In the genomic region with DNA sequence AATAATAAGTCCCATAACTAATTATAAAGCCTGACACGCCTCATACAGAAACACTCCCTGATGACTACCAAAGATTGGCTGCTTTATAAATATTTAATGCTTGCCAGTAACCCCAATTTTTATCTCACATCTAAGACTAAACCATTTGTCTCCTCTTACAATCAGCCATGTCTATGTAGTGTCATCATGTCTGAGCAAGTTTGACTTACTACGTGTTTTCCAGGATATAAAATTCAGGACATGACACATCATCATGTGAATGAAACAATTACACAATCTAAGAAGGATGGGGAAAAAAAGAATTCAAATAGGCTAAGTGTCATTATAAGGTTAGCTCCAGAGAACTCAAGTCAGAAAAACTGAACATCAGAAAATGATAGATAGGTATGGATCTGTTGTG, we compare ENCODE assay signal across 17 cellular contexts.
DNase-seq lines count a peak whose midpoint lies in the region; ATAC-seq and TF ChIP-seq lines count a peak whose summit lies in the region.
"Had no signal": no experiment of that assay in that cellular context is flagged by ENCODE, and none has a peak within 500 bp of the region (broad histone marks: within the 10 kb centered on the region; RNA-seq: fewer than 3 reads in every experiment).

No MANE protein-coding gene starts in this region.

- intact Hi-C loops in Right ventricle myocardium superior (cut with DNase I): no loop called here

- no peak for TF ChIP-seq CTCF in cardiac fibroblast (IDR thresholded peaks at IDR 0.05; ENCODE audit: low read depth, low read length)

- H3K4me3 ChIP-seq in cardiac fibroblast (replicated peaks in 1 of 2; ENCODE audit: low read depth in 2 of 2, low read length in 2 of 2): no peak overlapping the region
- H3K4me3 ChIP-seq: skin epidermis, tibial nerve had no signal

- DNase-seq in SIG-M5 treated with dmso at 0.1 percent for 504 hours (lab: John Stamatoyannopoulos, UW; ENCODE audit: unreplicated experiment): peak; percentile 57
- DNase-seq in SIG-M5 (lab: John Stamatoyannopoulos, UW): no peak
- DNase-seq in cardiac fibroblast (ENCODE audit: low read depth in 2 of 2): peak; percentile 88 to 93
- DNase-seq in Right ventricle myocardium superior: no peak
- peak; percentile 80 for DNase-seq in stromal cell of bone marrow (ENCODE audit: low read depth)
- DNase-seq: 8988T, amygdala, endodermal cell, kidney glomerular epithelial cell, NCI-H526 treated with DMSO at 0.1 percent for 48 hours, SHP77 treated with DMSO at 0.1 percent for 48 hours had no signal

- ATAC-seq in Right ventricle myocardium superior (ENCODE audit: poor library complexity) (peak; percentile 65), GM21529 (IDR thresholded peaks at IDR 0.05; ENCODE audit: unreplicated experiment) (no peak), HG03342 (IDR thresholded peaks at IDR 0.05; ENCODE audit: unreplicated experiment) (no peak), GM19035 (IDR thresholded peaks at IDR 0.05; ENCODE audit: unreplicated experiment) (no peak)
- ATAC-seq: natural killer cell treated with Interleukin-12 subunit alpha and Interleukin-12 subunit beta and Interleukin-15 and Interleukin-18, amount 100 ng/mL, for 72 hours had no signal

Comparison
In these comparisons a context has a peak if more than half of its experiments do, and no peak if none do; other contexts are left out.
1. DNase-seq: peak in SIG-M5 treated with dmso at 0.1 percent for 504 hours (single experiment), cardiac fibroblast (2 of 2) and stromal cell of bone marrow (single experiment); none in SIG-M5 (single experiment) and Right ventricle myocardium superior (single experiment).